ENCODE assay signal across 10 cellular contexts in genomic region chrX:39896951-39897740, GRCh38.
DNase-seq lines count a peak whose midpoint lies in the region; ATAC-seq, FAIRE-seq and TF ChIP-seq lines count a peak whose summit lies in the region.
"Had no signal": no experiment of that assay in that cellular context is flagged by ENCODE, and none has a peak within 500 bp of the region (broad histone marks: within the 10 kb centered on the region; RNA-seq: fewer than 3 reads in every experiment).

No MANE protein-coding gene starts in this region.

- WGBS in ovary, 3 donors = 29 to 42% (median 35%) methylated on average over 20 of the region's 20 CpGs

- H3K27ac Mint-ChIP-seq in natural killer cell treated with Interleukin-12 subunit alpha and Interleukin-12 subunit beta and Interleukin-15 and Interleukin-18, amount 100 ng/mL, for 72 hours = no peak overlapping the region

- peak overlapping the region; percentile 53 for H3K9ac ChIP-seq in PC-3 (ENCODE audit: low read length)

- H4K20me1 ChIP-seq in PC-3 (ENCODE audit: low read length) = no peaks in the 10 kb centered on the region

- H3K27me3 Mint-ChIP-seq in natural killer cell treated with Interleukin-12 subunit alpha and Interleukin-12 subunit beta and Interleukin-15 and Interleukin-18, amount 100 ng/mL, for 72 hours = peaks cover 6 to 24% of the 10 kb centered on the region in 2 donors

- DNase-seq in ELR (ENCODE audit: low read depth) = peak; percentile 50
- peak; percentile 72 for DNase-seq in PC-3
- peak; percentile 69 for DNase-seq in fibroblast of pulmonary artery (ENCODE audit: low read depth)
- peak; percentile 44 to 64 (median 49) for DNase-seq in ovary
- DNase-seq in natural killer cell treated with Interleukin-12 subunit alpha and Interleukin-12 subunit beta and Interleukin-15 and Interleukin-18, amount 100 ng/mL, for 72 hours (ENCODE audit: low spot score) = no peak
- no peak for DNase-seq in GM19239 (ENCODE audit: insufficient read length, low spot score)
- DNase-seq in central memory CD4-positive, alpha-beta T cell = no peak
- DNase-seq: effector memory CD4-positive, alpha-beta T cell; stimulated activated CD4-positive, alpha-beta T cell treated with anti-CD3 and anti-CD28 coated beads, Interleukin-4, amount 100 ng/mL, for 4 hours had no signal

- intact Hi-C loops in PC-3 (cut with micrococcal nuclease) = loop anchor here (5.0 to 10.0 kb wide), 4 partner anchors 85 to 278 kb away; partner anchors contain the start of gene BCOR
- intact Hi-C loops in ovary (cut with DNase I) = no loop called here

- no TSS peak for BruUV-seq in PC-3 (replicated peaks; lab: Mats Ljungman, UMichigan)

- no peak for TF ChIP-seq POLR2A in ovary (IDR thresholded peaks at IDR 0.05)

- H3K9me2 ChIP-seq in PC-3 (replicated peaks; ENCODE audit: low read length) = no peaks in the 10 kb centered on the region

- H3K4me3 Mint-ChIP-seq in natural killer cell treated with Interleukin-12 subunit alpha and Interleukin-12 subunit beta and Interleukin-15 and Interleukin-18, amount 100 ng/mL, for 72 hours = no peak overlapping the region

- TF ChIP-seq CTCF in PC-3 (conservative IDR thresholded peaks at IDR 0.05; ENCODE audit: low read depth, low read length) (no peak), fibroblast of pulmonary artery (IDR thresholded peaks at IDR 0.05; ENCODE audit: low read length, missing control alignments) (no peak), ovary (IDR thresholded peaks at IDR 0.05) (no peak)

- peaks cover 52% of the 10 kb centered on the region for H3K4me1 ChIP-seq in PC-3 (ENCODE audit: insufficient read depth, low read length)
- peaks cover 2% of the 10 kb centered on the region for H3K4me1 ChIP-seq in ovary (ENCODE audit: insufficient read depth)

- ATAC-seq in PC-3 (peak; percentile 31), HG02973 (IDR thresholded peaks at IDR 0.05; ENCODE audit: unreplicated experiment) (no peak)
- no peak for ATAC-seq in natural killer cell treated with Interleukin-12 subunit alpha and Interleukin-12 subunit beta and Interleukin-15 and Interleukin-18, amount 100 ng/mL, for 72 hours

- H3K27ac ChIP-seq in PC-3 (ENCODE audit: low read length) (peak overlapping the region; percentile 90), ovary (peak overlapping the region in 1 of 2 donors; percentile 68)

- H3K9me3 ChIP-seq in PC-3 (ENCODE audit: low read length) = no peaks in the 10 kb centered on the region
- H3K9me3 ChIP-seq in ovary = no peaks in the 10 kb centered on the region

- H3K4me2 ChIP-seq in PC-3 (ENCODE audit: low read length) = peak overlapping the region; percentile 86

- H3K36me3 ChIP-seq in PC-3 (ENCODE audit: low read depth, low read length) (no peaks in the 10 kb centered on the region), ovary (no peaks in the 10 kb centered on the region)

- CTCF ChIA-PET in PC-3 (lab: Charles Lee) = interaction anchor here (1.6 kb wide), 1 partner anchor 166 kb away, joined by 6 read pairs; no protein-coding TSS in a partner anchor

- no peak overlapping the region for H2AFZ ChIP-seq in PC-3 (ENCODE audit: low read length)

- H3K9me3 Mint-ChIP-seq in natural killer cell treated with Interleukin-12 subunit alpha and Interleukin-12 subunit beta and Interleukin-15 and Interleukin-18, amount 100 ng/mL, for 72 hours = no peaks in the 10 kb centered on the region

- no peaks in the 10 kb centered on the region for H3F3A ChIP-seq in PC-3 (ENCODE audit: low read length, unreplicated experiment)

- H3K27me3 ChIP-seq in PC-3 (ENCODE audit: low read length) (no peaks in the 10 kb centered on the region), ovary (no peaks in the 10 kb centered on the region)

- no peaks in the 10 kb centered on the region for H3K36me3 Mint-ChIP-seq in natural killer cell treated with Interleukin-12 subunit alpha and Interleukin-12 subunit beta and Interleukin-15 and Interleukin-18, amount 100 ng/mL, for 72 hours

- no peaks in the 10 kb centered on the region for H3K4me1 Mint-ChIP-seq in natural killer cell treated with Interleukin-12 subunit alpha and Interleukin-12 subunit beta and Interleukin-15 and Interleukin-18, amount 100 ng/mL, for 72 hours (ENCODE audit: low read depth in 2 of 2)

- TF ChIP-seq EP300 in ovary (IDR thresholded peaks at IDR 0.05) = no peak

- H3K4me3 ChIP-seq in PC-3 (ENCODE audit: low read length) (no peak overlapping the region; the same call in 1 of the 2 replicates), fibroblast of pulmonary artery (replicated peaks; ENCODE audit: low read depth, low read length) (no peak overlapping the region), ovary (no peak overlapping the region)

- POLR2A ChIA-PET in PC-3 (lab: Charles Lee; ENCODE audit: unreplicated experiment) = no interaction called here

- FAIRE-seq in GM19239 (lab: Jason Lieb, UNC) = no peak

- H3K79me2 ChIP-seq in PC-3 (ENCODE audit: low read length) = no peaks in the 10 kb centered on the region

Comparison
In these comparisons a context has a peak if more than half of its experiments do, and no peak if none do; other contexts are left out.
1. DNase-seq: peak in ELR (single experiment), PC-3 (single experiment), fibroblast of pulmonary artery (single experiment) and ovary (5 of 5); none in natural killer cell treated with Interleukin-12 subunit alpha and Interleukin-12 subunit beta and Interleukin-15 and Interleukin-18, amount 100 ng/mL, for 72 hours (single experiment), GM19239 (single experiment) and central memory CD4-positive, alpha-beta T cell (single experiment).